Comparison of ENCODE assay signal across 9 cellular contexts in the genomic region with DNA sequence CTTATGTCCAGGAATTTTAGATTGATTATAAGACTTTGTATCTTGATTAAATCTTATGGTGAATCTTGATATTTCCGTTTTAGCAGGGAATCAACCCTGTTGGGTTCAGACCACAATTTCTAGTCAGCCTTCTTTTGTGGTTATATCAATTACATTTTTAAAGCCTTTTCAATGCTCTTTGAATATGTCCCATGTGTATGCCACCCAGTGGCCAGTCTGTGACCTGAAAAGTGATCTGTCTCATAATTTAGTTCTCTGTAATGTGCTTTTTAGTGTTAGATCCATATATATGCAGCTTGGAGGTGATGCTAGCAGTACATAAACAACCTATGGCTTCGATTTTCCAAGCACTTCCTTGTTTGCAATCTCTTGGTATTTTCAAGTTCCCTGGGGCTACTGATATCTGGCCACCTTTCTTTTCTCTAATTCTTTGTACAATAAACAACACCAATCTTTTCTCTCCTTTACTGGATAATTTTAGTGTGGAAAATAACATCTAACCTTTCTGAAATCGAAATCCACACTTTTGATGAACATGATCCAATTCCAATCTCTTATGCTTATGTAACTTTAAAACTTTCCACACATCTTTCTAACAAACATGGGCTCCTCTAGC. TPM values are rescaled to one million over a fixed set of nuclear protein-coding genes. Genes with fewer than 3 reads are reported as not detected.
DNase-seq lines count a peak whose midpoint lies in the region; ATAC-seq, FAIRE-seq and TF ChIP-seq lines count a peak whose summit lies in the region.
"Had no signal": no experiment of that assay in that cellular context is flagged by ENCODE, and none has a peak within 500 bp of the region (broad histone marks: within the 10 kb centered on the region; RNA-seq: fewer than 3 reads in every experiment).

No MANE protein-coding gene starts in this region.

- H3K4me3 ChIP-seq in left ventricle myocardium inferior (no peak overlapping the region), right atrium auricular region (no peak overlapping the region), epithelial cell of proximal tubule (ENCODE audit: low read depth, low read length) (no peak overlapping the region)

- H3K36me3 ChIP-seq in left ventricle myocardium inferior (no peaks in the 10 kb centered on the region), right atrium auricular region (no peaks in the 10 kb centered on the region)

- no peak overlapping the region for H3K4me3 Mint-ChIP-seq in type B pancreatic cell
- no peak overlapping the region for H3K4me3 Mint-ChIP-seq in activated T-cell treated with anti-CD3 and anti-CD28 coated beads, Interleukin-2, amount 50 U/mL, for 24 hours

- TF ChIP-seq CTCF in left ventricle myocardium inferior (IDR thresholded peaks at IDR 0.05; ENCODE audit: borderline replicate concordance) (peak; percentile 57), right atrium auricular region (IDR thresholded peaks at IDR 0.05) (peak in 1 of 2 donors; percentile 30), epithelial cell of proximal tubule (conservative IDR thresholded peaks at IDR 0.05; ENCODE audit: low read depth, low read length) (peak; percentile 66), type B pancreatic cell (conservative IDR thresholded peaks at IDR 0.05) (peak; percentile 56)

- no peaks in the 10 kb centered on the region for H3K36me3 Mint-ChIP-seq in type B pancreatic cell
- no peaks in the 10 kb centered on the region for H3K36me3 Mint-ChIP-seq in activated T-cell treated with anti-CD3 and anti-CD28 coated beads, Interleukin-2, amount 50 U/mL, for 24 hours (ENCODE audit: low read depth)

- H3K9me3 ChIP-seq in left ventricle myocardium inferior (replicated peaks) (no peaks in the 10 kb centered on the region), right atrium auricular region (no peaks in the 10 kb centered on the region)

- H3K4me1 Mint-ChIP-seq in type B pancreatic cell (ENCODE audit: unreplicated experiment) = no peaks in the 10 kb centered on the region
- H3K4me1 Mint-ChIP-seq in activated T-cell treated with anti-CD3 and anti-CD28 coated beads, Interleukin-2, amount 50 U/mL, for 24 hours (ENCODE audit: low read depth) = no peaks in the 10 kb centered on the region

- intact Hi-C loops in left ventricle myocardium inferior (cut with micrococcal nuclease) = no loop called here

- no peaks in the 10 kb centered on the region for H3K27me3 Mint-ChIP-seq in type B pancreatic cell
- peaks cover 31% of the 10 kb centered on the region for H3K27me3 Mint-ChIP-seq in activated T-cell treated with anti-CD3 and anti-CD28 coated beads, Interleukin-2, amount 50 U/mL, for 24 hours

- peak overlapping the region; percentile 16 for H3K27ac Mint-ChIP-seq in type B pancreatic cell
- no peak overlapping the region for H3K27ac Mint-ChIP-seq in activated T-cell treated with anti-CD3 and anti-CD28 coated beads, Interleukin-2, amount 50 U/mL, for 24 hours

- DNase-seq in left ventricle myocardium inferior (no peak), right atrium auricular region (ENCODE audit: low spot score) (no peak), NCI-H69 (lab: John Stamatoyannopoulos, UW) (peak; percentile 27), epithelial cell of proximal tubule (ENCODE audit: low read depth) (no peak), type B pancreatic cell (ENCODE audit: extremely low spot score, unreplicated experiment) (no peak), HTR-8/SVneo (ENCODE audit: insufficient read length, low spot score) (no peak)
- DNase-seq in activated T-cell treated with anti-CD3 and anti-CD28 coated beads, Interleukin-2, amount 50 U/mL, for 24 hours = no peak

- H3K27me3 ChIP-seq in left ventricle myocardium inferior (ENCODE audit: low read depth) (no peaks in the 10 kb centered on the region), right atrium auricular region (no peaks in the 10 kb centered on the region)

- no peak overlapping the region for H3K27ac ChIP-seq in left ventricle myocardium inferior (replicated peaks)
- no peak overlapping the region for H3K27ac ChIP-seq in right atrium auricular region

- no peaks in the 10 kb centered on the region for H3K9me3 Mint-ChIP-seq in type B pancreatic cell
- no peaks in the 10 kb centered on the region for H3K9me3 Mint-ChIP-seq in activated T-cell treated with anti-CD3 and anti-CD28 coated beads, Interleukin-2, amount 50 U/mL, for 24 hours

- FAIRE-seq in HTR-8/SVneo (lab: Jason Lieb, UNC) = no peak
- FAIRE-seq: endometrium had no signal

- no peaks in the 10 kb centered on the region for H3K4me1 ChIP-seq in left ventricle myocardium inferior
- peaks cover 0 to 3% of the 10 kb centered on the region in 2 donors for H3K4me1 ChIP-seq in right atrium auricular region

- ATAC-seq in GM18858 (IDR thresholded peaks at IDR 0.05; ENCODE audit: unreplicated experiment) = no peak

RNA-seq across cellular contexts. Expression of a gene that starts 28.8 kb away (rescaled TPM):
- total RNA-seq in left ventricle myocardium inferior (5.9 TPM), right atrium auricular region (10 to 100 TPM; 22.2 to 64.5 TPM), epithelial cell of proximal tubule (0.35 and 0.94 TPM in 2 replicates), type B pancreatic cell (ENCODE audit: low replicate concordance) (16.7 and 69.8 TPM in 2 replicates)
